Comparison of ENCODE assay signal across 13 cellular contexts in genomic region chr7:151274936-151275812, GRCh38. TPM values are rescaled to one million over a fixed set of nuclear protein-coding genes. Genes with fewer than 3 reads are reported as not detected.
DNase-seq lines count a peak whose midpoint lies in the region; ATAC-seq, FAIRE-seq and TF ChIP-seq lines count a peak whose summit lies in the region.
"Had no signal": no experiment of that assay in that cellular context is flagged by ENCODE, and none has a peak within 500 bp of the region (broad histone marks: within the 10 kb centered on the region; RNA-seq: fewer than 3 reads in every experiment).

No MANE protein-coding gene starts in this region.

- no peak overlapping the region for H2BK5ac ChIP-seq in IMR-90 (ENCODE audit: low read depth, low read length, poor library complexity, severe bottlenecking)

- DNase-seq in CD8-positive, alpha-beta memory T cell: no peak
- DNase-seq in IMR-90 (no peak), chondrocyte (ENCODE audit: low spot score) (no peak), nephron progenitor cell (no peak), KG1 (lab: John Stamatoyannopoulos, UW) (no peak), GM19239 (ENCODE audit: insufficient read length, low spot score) (no peak), NCI-H82 treated with DMSO at 0.1 percent for 48 hours (lab: John Stamatoyannopoulos, UW; ENCODE audit: unreplicated experiment) (no peak)
- DNase-seq: adrenal gland, NCI-H1105, spleen had no signal

- H3K18ac ChIP-seq in IMR-90 (ENCODE audit: low read depth, low read length): no peak overlapping the region

- peak overlapping the region; percentile 47 for H2AK9ac ChIP-seq in IMR-90 (replicated peaks; ENCODE audit: low read depth, low read length, poor library complexity)

- no peak overlapping the region for H3K23ac ChIP-seq in IMR-90 (ENCODE audit: low read depth, low read length)

- dilution Hi-C loops in IMR-90 (cut with HindIII; ENCODE audit: low sequenced_read_pairs, unreplicated experiment): no loop called here

- ATAC-seq in IMR-90 (ENCODE audit: low read depth) (no peak), GM19455 (IDR thresholded peaks at IDR 0.05; ENCODE audit: unreplicated experiment) (no peak)
- ATAC-seq: K562 had no signal

- H3K27me3 Mint-ChIP-seq in CD8-positive, alpha-beta memory T cell: peaks cover 0 to 7% of the 10 kb centered on the region in 2 donors
- H3K27me3 Mint-ChIP-seq in chondrocyte (ENCODE audit: low read depth) (peaks cover 3% of the 10 kb centered on the region), nephron progenitor cell (ENCODE audit: low read depth, poor library complexity) (peaks cover 59% of the 10 kb centered on the region)

- TF ChIP-seq RAD21 in IMR-90 (IDR thresholded peaks at IDR 0.05; ENCODE audit: low read length): no peak

- no peak overlapping the region for H3K4me2 ChIP-seq in IMR-90 (ENCODE audit: low read depth, low read length)

- peaks cover 23% of the 10 kb centered on the region for H3K4me1 ChIP-seq in CD8-positive, alpha-beta memory T cell (ENCODE audit: insufficient read depth, low read length)
- peaks cover 8% of the 10 kb centered on the region; the same call in 1 of the 2 replicates for H3K4me1 ChIP-seq in IMR-90 (ENCODE audit: control insufficient read depth, insufficient read depth, low read length)

- FAIRE-seq in GM19239 (lab: Jason Lieb, UNC): no peak

- no peak overlapping the region for H4K8ac ChIP-seq in IMR-90 (ENCODE audit: low read depth in 2 of 2, low read length in 2 of 2)

- H3K9ac ChIP-seq in IMR-90 (ENCODE audit: low read depth, low read length): no peak overlapping the region

- CTCF ChIA-PET in CD8-positive, alpha-beta memory T cell (lab: Charles Lee): no interaction called here
- CTCF ChIA-PET in IMR-90 (lab: Yijun Ruan, JAX): no interaction called here

- H3K36me3 ChIP-seq in CD8-positive, alpha-beta memory T cell (ENCODE audit: insufficient read depth, low read length): no peaks in the 10 kb centered on the region
- H3K36me3 ChIP-seq in IMR-90 (ENCODE audit: control insufficient read depth, insufficient read depth, low read length): no peaks in the 10 kb centered on the region; the same call in 1 of the 2 replicates
- H3K36me3 ChIP-seq: adrenal gland, spleen had no signal

- no peaks in the 10 kb centered on the region; the same call in 1 of the 2 replicates for H4K20me1 ChIP-seq in IMR-90 (ENCODE audit: insufficient read depth, low read length)

- H3K27ac Mint-ChIP-seq in CD8-positive, alpha-beta memory T cell: peak overlapping the region in 5 of 8 donors; percentile 63 to 74 (median 66)
- H3K27ac Mint-ChIP-seq in chondrocyte (ENCODE audit: unreplicated experiment) (no peak overlapping the region), nephron progenitor cell (no peak overlapping the region)

- H2BK15ac ChIP-seq in IMR-90 (ENCODE audit: low read depth, low read length): no peak overlapping the region

- no peak overlapping the region for H3K56ac ChIP-seq in IMR-90 (ENCODE audit: extremely low read depth, insufficient read depth, low read length)

- H2BK20ac ChIP-seq in IMR-90 (ENCODE audit: low read depth, low read length): no peak overlapping the region

- H3K79me1 ChIP-seq in IMR-90 (ENCODE audit: low read depth in 1 of 2, low read length in 2 of 2): no peaks in the 10 kb centered on the region

- no peak overlapping the region for H3K4me3 ChIP-seq in CD8-positive, alpha-beta memory T cell (ENCODE audit: low read length)
- no peak overlapping the region for H3K4me3 ChIP-seq in IMR-90 (ENCODE audit: insufficient read depth, low read depth, low read length)
- H3K4me3 ChIP-seq: K562 had no signal

- no peak for TF ChIP-seq POLR2A in IMR-90 (IDR thresholded peaks at IDR 0.05; ENCODE audit: low read depth, low read length)

- H3K9me3 Mint-ChIP-seq in CD8-positive, alpha-beta memory T cell: no peaks in the 10 kb centered on the region
- H3K9me3 Mint-ChIP-seq in chondrocyte (ENCODE audit: low read depth): no peaks in the 10 kb centered on the region
- no peaks in the 10 kb centered on the region for H3K9me3 Mint-ChIP-seq in nephron progenitor cell

- in situ Hi-C loops in IMR-90 (cut with MboI; ENCODE audit: low sequenced_read_pairs): no loop called here

- no peaks in the 10 kb centered on the region for H3K9me1 ChIP-seq in IMR-90 (ENCODE audit: insufficient read depth, low read length)

- H2AFZ ChIP-seq in IMR-90 (replicated peaks; ENCODE audit: low read length, poor library complexity): no peak overlapping the region

- no peak overlapping the region for H3K27ac ChIP-seq in CD8-positive, alpha-beta memory T cell (ENCODE audit: low read depth, low read length)
- H3K27ac ChIP-seq in IMR-90 (ENCODE audit: insufficient read depth, low read length): no peak overlapping the region
- H3K27ac ChIP-seq: adrenal gland, VCaP had no signal

- no peak for TF ChIP-seq CTCF in IMR-90 (conservative IDR thresholded peaks at IDR 0.05; ENCODE audit: low read depth, low read length)
- TF ChIP-seq CTCF in chondrocyte (IDR thresholded peaks at IDR 0.05): no peak
- TF ChIP-seq CTCF in nephron progenitor cell (IDR thresholded peaks at IDR 0.05): no peak

- H3K4me3 Mint-ChIP-seq in CD8-positive, alpha-beta memory T cell: peak overlapping the region; percentile 41 to 89 (median 64)
- H3K4me3 Mint-ChIP-seq in chondrocyte (ENCODE audit: unreplicated experiment): peak overlapping the region; percentile 38
- peak overlapping the region; percentile 64 for H3K4me3 Mint-ChIP-seq in nephron progenitor cell

- no TSS peak for BruUV-seq in IMR-90 (replicated peaks; lab: Mats Ljungman, UMichigan)

- H3K36me3 Mint-ChIP-seq in CD8-positive, alpha-beta memory T cell: no peaks in the 10 kb centered on the region
- H3K36me3 Mint-ChIP-seq in chondrocyte (ENCODE audit: low read depth) (peaks cover 3% of the 10 kb centered on the region), nephron progenitor cell (ENCODE audit: low read depth) (no peaks in the 10 kb centered on the region)

- intact Hi-C loops in IMR-90 (cut with micrococcal nuclease): no loop called here

- no peak overlapping the region for H2AK5ac ChIP-seq in IMR-90 (ENCODE audit: low read depth, low read length)

- no peak overlapping the region for H2BK120ac ChIP-seq in IMR-90 (ENCODE audit: low read depth, low read length)

- H3K9me3 ChIP-seq in CD8-positive, alpha-beta memory T cell (ENCODE audit: low read length): no peaks in the 10 kb centered on the region
- no peaks in the 10 kb centered on the region for H3K9me3 ChIP-seq in IMR-90 (ENCODE audit: control insufficient read depth, insufficient read depth, low read length)
- H3K9me3 ChIP-seq: adrenal gland, spleen had no signal

- no peak overlapping the region for H3K4ac ChIP-seq in IMR-90 (ENCODE audit: low read depth, low read length)

- peaks cover 4% of the 10 kb centered on the region for H3K27me3 ChIP-seq in CD8-positive, alpha-beta memory T cell (ENCODE audit: insufficient read depth, low read length, poor library complexity, severe bottlenecking)
- peaks cover 16% of the 10 kb centered on the region for H3K27me3 ChIP-seq in IMR-90 (ENCODE audit: control insufficient read depth, insufficient read depth, low read length)
- H3K27me3 ChIP-seq: adrenal gland had no signal

- no peak overlapping the region for H4K91ac ChIP-seq in IMR-90 (ENCODE audit: insufficient read depth, low read depth, low read length)

- 82% methylated on average over 11 of the region's 17 CpGs; no CpG with 5 or more reads in 1 of the 2 experiments for WGBS in IMR-90 (ENCODE audit: extremely low coverage in 2 of 2, insufficient read length in 1 of 2), 2 experiments

- H3K14ac ChIP-seq in IMR-90 (replicated peaks; ENCODE audit: low read depth, low read length): no peak overlapping the region

- H3K4me1 Mint-ChIP-seq in CD8-positive, alpha-beta memory T cell: peaks cover 29 to 41% (median 38%) of the 10 kb centered on the region in 3 donors
- peaks cover 12% of the 10 kb centered on the region for H3K4me1 Mint-ChIP-seq in chondrocyte (ENCODE audit: low read depth)
- H3K4me1 Mint-ChIP-seq in nephron progenitor cell: peaks cover 17% of the 10 kb centered on the region

- POLR2A ChIA-PET in CD8-positive, alpha-beta memory T cell (lab: Charles Lee): no interaction called here
- POLR2A ChIA-PET in IMR-90 (lab: Charles Lee; ENCODE audit: unreplicated experiment): no interaction called here

- H4K5ac ChIP-seq in IMR-90 (ENCODE audit: low read depth, low read length): no peak overlapping the region

TF ChIP-seq in IMR-90, 13 proteins besides CTCF, POLR2A, EP300 and RAD21 (continues in another document):
- TF ChIP-seq NFE2L2 (IDR thresholded peaks at IDR 0.05; ENCODE audit: low read depth, low read length) (no peak), USF2 (IDR thresholded peaks at IDR 0.05; ENCODE audit: low read depth, low read length) (no peak), MAZ (IDR thresholded peaks at IDR 0.05; ENCODE audit: borderline replicate concordance, low read depth, low read length) (no peak), RCOR1 (IDR thresholded peaks at IDR 0.05; ENCODE audit: insufficient replicate concordance, low read length) (no peak)

RNA-seq across cellular contexts. Expression of gene SMARCD3, which starts 26.7 kb away (rescaled TPM):
- total RNA-seq in CD8-positive, alpha-beta memory T cell: 1 to 10 TPM; 1.8 to 2.1 TPM
- polyA plus RNA-seq in CD8-positive, alpha-beta memory T cell: 5.7 TPM
- total RNA-seq in IMR-90 (2012; rRNA removed): 33.1 and 37.5 TPM in 2 replicates
- 43.8 and 48.5 TPM in 2 replicates for polyA plus RNA-seq in IMR-90 (2012; rRNA removed)
- polyA plus RNA-seq in IMR-90 (2012; cell fraction: cytosol; rRNA removed): 28.8 and 30.9 TPM in 2 replicates
- polyA plus RNA-seq in IMR-90 (2012; cell fraction: nucleus; rRNA removed; ENCODE audit: low replicate concordance): 250 and 259 TPM in 2 replicates
- 105 to 125 TPM (median 120 TPM) in 3 replicates for total RNA-seq in chondrocyte

RNA-seq across cellular contexts. Expression of gene CHPF2, which starts 42.9 kb away (rescaled TPM):
- 10 to 100 TPM; 36.6 to 37.0 TPM for total RNA-seq in CD8-positive, alpha-beta memory T cell
- 31.3 TPM for polyA plus RNA-seq in CD8-positive, alpha-beta memory T cell
- 26.2 and 26.9 TPM in 2 replicates for total RNA-seq in IMR-90 (2012; rRNA removed)
- polyA plus RNA-seq in IMR-90 (2012; rRNA removed): 77.0 and 80.0 TPM in 2 replicates
- 51.8 and 111 TPM in 2 replicates for polyA plus RNA-seq in IMR-90 (2012; cell fraction: cytosol; rRNA removed)
- polyA plus RNA-seq in IMR-90 (2012; cell fraction: nucleus; rRNA removed; ENCODE audit: low replicate concordance): 105 and 225 TPM in 2 replicates
- total RNA-seq in chondrocyte: 98.3 to 135 TPM (median 101 TPM) in 3 replicates

RNA-seq across cellular contexts. Expression of gene ABCF2, which starts 48.2 kb away (rescaled TPM):
- 10 to 100 TPM; 86.5 to 95.1 TPM for total RNA-seq in CD8-positive, alpha-beta memory T cell
- 36.7 TPM for polyA plus RNA-seq in CD8-positive, alpha-beta memory T cell
- total RNA-seq in IMR-90 (2012; rRNA removed): 100 and 103 TPM in 2 replicates
- polyA plus RNA-seq in IMR-90 (2012; rRNA removed): 40.3 and 46.2 TPM in 2 replicates
- polyA plus RNA-seq in IMR-90 (2012; cell fraction: cytosol; rRNA removed): 20.3 and 26.3 TPM in 2 replicates
- polyA plus RNA-seq in IMR-90 (2012; cell fraction: nucleus; rRNA removed; ENCODE audit: low replicate concordance): 31.5 and 41.9 TPM in 2 replicates
- total RNA-seq in chondrocyte: 35.8 to 42.2 TPM (median 37.7 TPM) in 3 replicates

Comparison
In these comparisons a context has a peak if more than half of its experiments do, and no peak if none do; other contexts are left out.
1. H3K27ac Mint-ChIP-seq: peak in CD8-positive, alpha-beta memory T cell (5 of 8); none in chondrocyte (single experiment) and nephron progenitor cell (single experiment).
2. RNA of gene SMARCD3, which starts 26.7 kb away (total RNA-seq): 105 to 125 TPM in chondrocyte and 33.1 to 37.5 TPM in IMR-90; 1.8 to 2.1 TPM in CD8-positive, alpha-beta memory T cell; every median in the first group is over 10 times any median in the second.
3. Peak in every context shown above with its lines, with median percentiles within 50 percentile points of each other: H3K4me3 Mint-ChIP-seq.